In the genomic region with DNA sequence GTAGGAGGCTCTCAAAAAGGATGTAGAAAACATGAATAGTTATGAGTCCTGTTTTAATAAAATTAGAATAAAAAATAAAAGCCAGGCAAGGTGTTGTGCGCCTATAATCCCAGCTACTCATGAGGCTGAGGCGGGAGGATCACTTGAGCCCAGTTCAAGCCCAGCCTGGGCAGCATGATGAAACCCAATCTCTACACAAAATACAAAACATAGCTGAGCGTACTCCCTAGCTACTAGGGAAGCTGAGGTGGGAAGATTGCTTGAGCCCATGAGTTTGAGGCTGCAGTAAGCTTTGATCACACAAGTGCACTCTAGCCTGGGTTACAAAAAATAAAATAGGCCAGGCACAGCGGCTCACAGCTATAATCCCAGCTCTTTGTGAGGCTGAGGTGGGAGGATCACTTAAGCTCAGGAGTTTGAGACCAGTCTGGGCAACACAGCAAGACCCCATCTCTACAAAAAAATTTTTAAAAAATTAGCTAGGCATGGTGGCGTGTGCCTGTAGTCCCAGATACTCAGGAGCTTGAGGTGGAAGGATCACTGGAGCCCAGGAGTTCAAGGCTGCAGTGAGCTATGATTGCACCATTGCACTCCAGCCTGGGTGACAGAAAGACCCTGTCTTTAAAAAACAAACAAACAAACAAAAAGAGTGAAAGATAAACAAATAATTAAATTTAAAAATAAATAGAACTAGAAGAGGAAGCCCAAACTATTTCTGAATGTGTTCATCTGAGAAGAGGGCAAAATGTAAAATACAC, we compare ENCODE assay signal across 13 cellular contexts. TPM values are rescaled to one million over a fixed set of nuclear protein-coding genes. Genes with fewer than 3 reads are reported as not detected.
A peak's percentile ranks its signal among the peaks of the same experiment; 100 is the strongest.
DNase-seq lines count a peak whose midpoint lies in the region; ATAC-seq and TF ChIP-seq lines count a peak whose summit lies in the region.
"Had no signal": no experiment of that assay in that cellular context is flagged by ENCODE, and none has a peak within 500 bp of the region (broad histone marks: within the 10 kb centered on the region; RNA-seq: fewer than 3 reads in every experiment).

No MANE protein-coding gene starts in this region.

- peak overlapping the region; percentile 53 for H3K4me3 ChIP-seq in CD8-positive, alpha-beta T cell (ENCODE audit: low read depth, low read length)
- H3K4me3 ChIP-seq: SJCRH30 had no signal

- peaks cover 2% of the 10 kb centered on the region for H3K27me3 Mint-ChIP-seq in CD8-positive, alpha-beta T cell (ENCODE audit: low read depth)
- peaks cover 3% of the 10 kb centered on the region for H3K27me3 Mint-ChIP-seq in activated CD8-positive, alpha-beta T cell treated with anti-CD3 and anti-CD28 coated beads, Interleukin-2, amount 10 ng/mL, durations not matched to agents 7 days and 5 days (ENCODE audit: low read depth)
- no peaks in the 10 kb centered on the region for H3K27me3 Mint-ChIP-seq in nephron (ENCODE audit: low read depth)

- no peak overlapping the region for H3K27ac ChIP-seq in CD8-positive, alpha-beta T cell (ENCODE audit: low read depth, low read length)
- H3K27ac ChIP-seq: SJCRH30 had no signal

- no peak for TF ChIP-seq CTCF in CD8-positive, alpha-beta T cell (IDR thresholded peaks at IDR 0.05)
- no peak for TF ChIP-seq CTCF in nephron (IDR thresholded peaks at IDR 0.05; ENCODE audit: unreplicated experiment in 3 of 3)

- intact Hi-C loops in CD8-positive, alpha-beta T cell (cut with DNase I, micrococcal nuclease): loop anchor here (2.0 to 5.0 kb wide), 3 partner anchors 56 to 336 kb away; no protein-coding TSS in a partner anchor

- H3K36me3 Mint-ChIP-seq in CD8-positive, alpha-beta T cell: no peaks in the 10 kb centered on the region
- no peaks in the 10 kb centered on the region for H3K36me3 Mint-ChIP-seq in activated CD8-positive, alpha-beta T cell treated with anti-CD3 and anti-CD28 coated beads, Interleukin-2, amount 10 ng/mL, durations not matched to agents 7 days and 5 days (ENCODE audit: low read depth)
- H3K36me3 Mint-ChIP-seq in nephron (ENCODE audit: low read depth): no peaks in the 10 kb centered on the region

- H3K27me3 ChIP-seq in CD8-positive, alpha-beta T cell (ENCODE audit: insufficient read depth, low read length): no peaks in the 10 kb centered on the region
- H3K27me3 ChIP-seq: SJCRH30 had no signal

- H3K4me1 Mint-ChIP-seq in CD8-positive, alpha-beta T cell (ENCODE audit: low read depth): peaks cover 30% of the 10 kb centered on the region
- H3K4me1 Mint-ChIP-seq in activated CD8-positive, alpha-beta T cell treated with anti-CD3 and anti-CD28 coated beads, Interleukin-2, amount 10 ng/mL, durations not matched to agents 7 days and 5 days (ENCODE audit: low read depth): peaks cover 62% of the 10 kb centered on the region
- H3K4me1 Mint-ChIP-seq in nephron: peaks cover 20% of the 10 kb centered on the region

- CTCF ChIA-PET in CD8-positive, alpha-beta T cell (lab: Charles Lee): interaction anchor here (1.0 to 3.9 kb wide), 15 partner anchors 9 to 350 kb away, joined by 3 to 38 read pairs (median 4); partner anchors contain the start of genes PRM3 and SOCS1
- CTCF ChIA-PET in activated CD8-positive, alpha-beta T cell treated with anti-CD3 and anti-CD28 coated beads, Interleukin-2, amount 10 ng/mL, durations not matched to agents 7 days and 5 days (lab: Charles Lee): interaction anchor here (0.7 to 2.8 kb wide), 18 partner anchors 9 to 335 kb away, joined by 3 to 22 read pairs (median 4); partner anchors contain the start of gene SOCS1

- H3K9me3 Mint-ChIP-seq in CD8-positive, alpha-beta T cell: no peaks in the 10 kb centered on the region
- no peaks in the 10 kb centered on the region for H3K9me3 Mint-ChIP-seq in activated CD8-positive, alpha-beta T cell treated with anti-CD3 and anti-CD28 coated beads, Interleukin-2, amount 10 ng/mL, durations not matched to agents 7 days and 5 days (ENCODE audit: insufficient read depth)
- no peaks in the 10 kb centered on the region for H3K9me3 Mint-ChIP-seq in nephron

- no peak for ATAC-seq in CD8-positive, alpha-beta T cell
- peak; percentile 22 for ATAC-seq in HG02938 (IDR thresholded peaks at IDR 0.05; ENCODE audit: unreplicated experiment)
- peak; percentile 3 for ATAC-seq in activated CD8-positive, alpha-beta T cell treated with anti-CD3 and anti-CD28 coated beads, Interleukin-2, amount 10 ng/mL, durations not matched to agents 7 days and 5 days
- ATAC-seq in HG02571 (IDR thresholded peaks at IDR 0.05; ENCODE audit: unreplicated experiment): no peak

- H3K36me3 ChIP-seq in CD8-positive, alpha-beta T cell (ENCODE audit: insufficient read depth, low read length): no peaks in the 10 kb centered on the region
- H3K36me3 ChIP-seq: SJCRH30 had no signal

- H3K4me1 ChIP-seq in CD8-positive, alpha-beta T cell (ENCODE audit: insufficient read depth, low read length): peaks cover 37% of the 10 kb centered on the region

- H3K4me3 Mint-ChIP-seq in CD8-positive, alpha-beta T cell: peak overlapping the region; percentile 76
- peak overlapping the region; percentile 60 for H3K4me3 Mint-ChIP-seq in activated CD8-positive, alpha-beta T cell treated with anti-CD3 and anti-CD28 coated beads, Interleukin-2, amount 10 ng/mL, durations not matched to agents 7 days and 5 days
- no peak overlapping the region for H3K4me3 Mint-ChIP-seq in nephron

- peak overlapping the region; percentile 73 for H3K27ac Mint-ChIP-seq in CD8-positive, alpha-beta T cell
- peak overlapping the region; percentile 78 for H3K27ac Mint-ChIP-seq in activated CD8-positive, alpha-beta T cell treated with anti-CD3 and anti-CD28 coated beads, Interleukin-2, amount 10 ng/mL, durations not matched to agents 7 days and 5 days
- H3K27ac Mint-ChIP-seq in nephron: peak overlapping the region; percentile 28 to 94 (median 89)

- POLR2A ChIA-PET in CD8-positive, alpha-beta T cell (lab: Charles Lee): interaction anchor here (0.5 to 1.9 kb wide), 10 partner anchors 9 to 46 kb away, joined by 3 to 7 read pairs (median 4); partner anchors contain the start of gene SOCS1
- POLR2A ChIA-PET in activated CD8-positive, alpha-beta T cell treated with anti-CD3 and anti-CD28 coated beads, Interleukin-2, amount 10 ng/mL, durations not matched to agents 7 days and 5 days (lab: Charles Lee): interaction anchor here (1.1 to 2.8 kb wide), 4 partner anchors 13 to 42 kb away, joined by 3 to 22 read pairs (median 10); partner anchors contain the start of gene SOCS1

- H3K9me3 ChIP-seq in CD8-positive, alpha-beta T cell (ENCODE audit: low read length): no peaks in the 10 kb centered on the region
- H3K9me3 ChIP-seq: Caco-2, SJCRH30 had no signal

- DNase-seq in CD8-positive, alpha-beta T cell: no peak
- no peak for DNase-seq in activated CD8-positive, alpha-beta T cell treated with anti-CD3 and anti-CD28 coated beads, Interleukin-2, amount 10 ng/mL, durations not matched to agents 7 days and 5 days
- DNase-seq in NCI-H2196 treated with DMSO at 0.1 percent for 48 hours (lab: John Stamatoyannopoulos, UW; ENCODE audit: unreplicated experiment): no peak
- no peak for DNase-seq in GM19238 (ENCODE audit: insufficient read length, low spot score)
- DNase-seq in stimulated activated CD4-positive, alpha-beta T cell treated with anti-CD3 and anti-CD28 coated beads, Interleukin-4, amount 100 ng/mL, for 4 hours: no peak
- DNase-seq: Caco-2 had no signal

RNA-seq across cellular contexts. Expression of gene PRM1, which starts 17.2 kb away (rescaled TPM):
- not detected for total RNA-seq in CD8-positive, alpha-beta T cell
- not detected for total RNA-seq in activated CD8-positive, alpha-beta T cell treated with anti-CD3 and anti-CD28 coated beads, Interleukin-2, amount 10 ng/mL, durations not matched to agents 7 days and 5 days
- total RNA-seq: activated CD8-positive, alpha-beta memory T cell treated with anti-CD3 and anti-CD28 coated beads for 36 hours; astrocyte; Caco-2; NCI-H460; SJCRH30 had no signal

RNA-seq across cellular contexts. Expression of gene PRM2, which starts 22.0 kb away (rescaled TPM):
- not detected for total RNA-seq in CD8-positive, alpha-beta T cell
- not detected for total RNA-seq in activated CD8-positive, alpha-beta T cell treated with anti-CD3 and anti-CD28 coated beads, Interleukin-2, amount 10 ng/mL, durations not matched to agents 7 days and 5 days
- total RNA-seq: activated CD8-positive, alpha-beta memory T cell treated with anti-CD3 and anti-CD28 coated beads for 36 hours; astrocyte; Caco-2; NCI-H460; SJCRH30 had no signal

RNA-seq across cellular contexts. Expression of gene PRM3, which starts 24.9 kb away (rescaled TPM):
- total RNA-seq in CD8-positive, alpha-beta T cell: not detected
- not detected for total RNA-seq in activated CD8-positive, alpha-beta T cell treated with anti-CD3 and anti-CD28 coated beads, Interleukin-2, amount 10 ng/mL, durations not matched to agents 7 days and 5 days
- total RNA-seq: activated CD8-positive, alpha-beta memory T cell treated with anti-CD3 and anti-CD28 coated beads for 36 hours; astrocyte; Caco-2; NCI-H460; SJCRH30 had no signal

RNA-seq across cellular contexts. Expression of gene TNP2, which starts 29.2 kb away (rescaled TPM):
- not detected for total RNA-seq in CD8-positive, alpha-beta T cell
- not detected for total RNA-seq in activated CD8-positive, alpha-beta T cell treated with anti-CD3 and anti-CD28 coated beads, Interleukin-2, amount 10 ng/mL, durations not matched to agents 7 days and 5 days
- total RNA-seq: activated CD8-positive, alpha-beta memory T cell treated with anti-CD3 and anti-CD28 coated beads for 36 hours; astrocyte; Caco-2; NCI-H460; SJCRH30 had no signal

RNA-seq across cellular contexts. Expression of gene SOCS1, which starts 42.3 kb away (rescaled TPM):
- total RNA-seq in CD8-positive, alpha-beta T cell: 10 to 100 TPM; 74.5 to 75.6 TPM
- total RNA-seq in activated CD8-positive, alpha-beta T cell treated with anti-CD3 and anti-CD28 coated beads, Interleukin-2, amount 10 ng/mL, durations not matched to agents 7 days and 5 days: 100 to 1,000 TPM; 170 to 174 TPM

Comparison
In these comparisons a context has a peak if more than half of its experiments do, and no peak if none do; other contexts are left out.
1. ATAC-seq: peak in HG02938 (single experiment) and activated CD8-positive, alpha-beta T cell treated with anti-CD3 and anti-CD28 coated beads, Interleukin-2, amount 10 ng/mL, durations not matched to agents 7 days and 5 days (single experiment); none in CD8-positive, alpha-beta T cell (single experiment) and HG02571 (single experiment).
2. H3K4me3 Mint-ChIP-seq: peak in CD8-positive, alpha-beta T cell (single experiment) and activated CD8-positive, alpha-beta T cell treated with anti-CD3 and anti-CD28 coated beads, Interleukin-2, amount 10 ng/mL, durations not matched to agents 7 days and 5 days (single experiment); none in nephron (0 of 3).
3. Peak in every context shown above with its lines, with median percentiles within 50 percentile points of each other: H3K27ac Mint-ChIP-seq.